Comparison of ENCODE assay signal across 8 cellular contexts in genomic region chr3:5304789-5305680, GRCh38.
A peak's percentile ranks its signal among the peaks of the same experiment; 100 is the strongest.
DNase-seq lines count a peak whose midpoint lies in the region; ATAC-seq and TF ChIP-seq lines count a peak whose summit lies in the region.

No MANE protein-coding gene starts in this region.

- DNase-seq in Ammon's horn (ENCODE audit: low spot score): peak; percentile 69
- peak; percentile 5 for DNase-seq in NCI-H226
- peak; percentile 54 for DNase-seq in activated CD8-positive, alpha-beta T cell treated with anti-CD3 and anti-CD28 coated beads for 36 hours
- DNase-seq in germinal center (ENCODE audit: low spot score): peak; percentile 17
- DNase-seq in posterior cingulate gyrus: peak in 8 of 10 donors; percentile 31 to 91 (median 53)
- DNase-seq in coronary artery (ENCODE audit: low spot score): no peak

- no peaks in the 10 kb centered on the region for H3K9me3 Mint-ChIP-seq in activated CD8-positive, alpha-beta T cell treated with anti-CD3 and anti-CD28 coated beads for 36 hours

- peak overlapping the region in 1 of 2 donors; percentile 61 for H3K27ac ChIP-seq in coronary artery

- CTCF ChIA-PET in activated CD8-positive, alpha-beta T cell treated with anti-CD3 and anti-CD28 coated beads for 36 hours (lab: Charles Lee): no interaction called here

- peak; percentile 81 for ATAC-seq in GM18858 (IDR thresholded peaks at IDR 0.05; ENCODE audit: unreplicated experiment)
- peak; percentile 78 for ATAC-seq in HG02973 (IDR thresholded peaks at IDR 0.05; ENCODE audit: unreplicated experiment)
- ATAC-seq in activated CD8-positive, alpha-beta T cell treated with anti-CD3 and anti-CD28 coated beads for 36 hours: peak; percentile 58

- H3K36me3 Mint-ChIP-seq in activated CD8-positive, alpha-beta T cell treated with anti-CD3 and anti-CD28 coated beads for 36 hours (ENCODE audit: low read depth): no peaks in the 10 kb centered on the region

- H3K4me3 Mint-ChIP-seq in activated CD8-positive, alpha-beta T cell treated with anti-CD3 and anti-CD28 coated beads for 36 hours: no peak overlapping the region

- no peaks in the 10 kb centered on the region for H3K27me3 Mint-ChIP-seq in activated CD8-positive, alpha-beta T cell treated with anti-CD3 and anti-CD28 coated beads for 36 hours

- POLR2A ChIA-PET in activated CD8-positive, alpha-beta T cell treated with anti-CD3 and anti-CD28 coated beads for 36 hours (lab: Charles Lee): no interaction called here

- no peaks in the 10 kb centered on the region for H3K4me1 Mint-ChIP-seq in activated CD8-positive, alpha-beta T cell treated with anti-CD3 and anti-CD28 coated beads for 36 hours (ENCODE audit: low read depth)

- intact Hi-C loops in activated CD8-positive, alpha-beta T cell treated with anti-CD3 and anti-CD28 coated beads for 36 hours (cut with micrococcal nuclease): no loop called here
- intact Hi-C loops in posterior cingulate gyrus (cut with DNase I): loop anchor here (10.0 kb wide), 1 partner anchor 1490 kb away; no protein-coding TSS in a partner anchor

- TF ChIP-seq CTCF in activated CD8-positive, alpha-beta T cell treated with anti-CD3 and anti-CD28 coated beads for 36 hours (IDR thresholded peaks at IDR 0.05): peak; percentile 72
- TF ChIP-seq CTCF in coronary artery (IDR thresholded peaks at IDR 0.05): no peak

- H3K27ac Mint-ChIP-seq in activated CD8-positive, alpha-beta T cell treated with anti-CD3 and anti-CD28 coated beads for 36 hours: no peak overlapping the region

- H3K4me3 ChIP-seq in coronary artery: no peak overlapping the region
